ENCODE assay signal across 23 cellular contexts in genomic region chr3:142129516-142130171, GRCh38. TPM values are rescaled to one million over a fixed set of nuclear protein-coding genes. Genes with fewer than 3 reads are reported as not detected.
A peak's percentile ranks its signal among the peaks of the same experiment; 100 is the strongest.
DNase-seq lines count a peak whose midpoint lies in the region; ATAC-seq and TF ChIP-seq lines count a peak whose summit lies in the region.
"Had no signal": no experiment of that assay in that cellular context is flagged by ENCODE, and none has a peak within 500 bp of the region (broad histone marks: within the 10 kb centered on the region; RNA-seq: fewer than 3 reads in every experiment).

No MANE protein-coding gene starts in this region.

- H3K9me3 ChIP-seq in cardiac muscle cell (ENCODE audit: low read depth) (no peaks in the 10 kb centered on the region), right atrium auricular region (no peaks in the 10 kb centered on the region)
- H3K9me3 ChIP-seq: MG63 had no signal

- no peak overlapping the region for H3K27ac ChIP-seq in cardiac muscle cell
- H3K27ac ChIP-seq in right atrium auricular region: no peak overlapping the region
- H3K27ac ChIP-seq: hepatocyte had no signal

- H3K36me3 ChIP-seq in cardiac muscle cell (no peaks in the 10 kb centered on the region), right atrium auricular region (no peaks in the 10 kb centered on the region), kidney epithelial cell (ENCODE audit: control insufficient read depth, insufficient read depth, low read length) (no peaks in the 10 kb centered on the region)
- H3K36me3 ChIP-seq: MG63 had no signal

- H3K36me3 Mint-ChIP-seq in stimulated activated memory B cell treated with anti-CD40 and anti-IgM and Interleukin-4, amounts not matched to agents 10 μg/mL and 1 μg/mL and 100 μg/mL, for 72 hours: peaks cover 23% of the 10 kb centered on the region
- H3K36me3 Mint-ChIP-seq: CD4-positive, alpha-beta memory T cell had no signal

- DNase-seq in cardiac muscle cell (ENCODE audit: low read depth in 1 of 2, low spot score in 1 of 2) (no peak), right atrium auricular region (ENCODE audit: low spot score) (no peak), cardiac fibroblast (ENCODE audit: low read depth in 2 of 2) (no peak), kidney epithelial cell (ENCODE audit: low read depth) (no peak), NOMO-1 treated with dmso at 0.1 percent for 144 hours (lab: John Stamatoyannopoulos, UW; ENCODE audit: unreplicated experiment) (no peak)
- DNase-seq: activated CD8-positive, alpha-beta memory T cell treated with anti-CD3 and anti-CD28 coated beads, Interleukin-2, amount 10 ng/mL, durations not matched to agents 7 days and 5 days; activated naive CD8-positive, alpha-beta T cell treated with anti-CD3 and anti-CD28 coated beads, Interleukin-2, amount 50 U/mL, for 24 hours; caudate nucleus; CD4-positive, alpha-beta memory T cell; effector CD4-positive, alpha-beta T cell; HCEC 1CT; islet precursor cell; MG63; NCI-H187; NCI-H226; small intestine; stimulated activated CD4-positive, alpha-beta T cell treated with anti-CD3 and anti-CD28 coated beads, Interleukin-4, amount 100 ng/mL, for 24 hours had no signal

- H3K9me3 Mint-ChIP-seq in stimulated activated memory B cell treated with anti-CD40 and anti-IgM and Interleukin-4, amounts not matched to agents 10 μg/mL and 1 μg/mL and 100 μg/mL, for 72 hours: peaks cover 2% of the 10 kb centered on the region
- H3K9me3 Mint-ChIP-seq: activated naive CD8-positive, alpha-beta T cell treated with anti-CD3 and anti-CD28 coated beads, Interleukin-2, amount 50 U/mL, for 24 hours; activated T-helper 2 cell treated with anti-CD3 and anti-CD28 coated beads, Interferon-gamma antibody, Interleukin-2, Interleukin-4, amounts not matched to agents 10 μg/mL and 5 μg/mL and 100 μg/mL, durations not matched to agents 14 hours and 24 hours and 36 hours; CD4-positive, alpha-beta memory T cell; IgD-negative memory B cell had no signal

- H3K4me1 ChIP-seq in cardiac muscle cell (ENCODE audit: low read depth) (no peaks in the 10 kb centered on the region), right atrium auricular region (no peaks in the 10 kb centered on the region)

- H3K27me3 Mint-ChIP-seq in stimulated activated memory B cell treated with anti-CD40 and anti-IgM and Interleukin-4, amounts not matched to agents 10 μg/mL and 1 μg/mL and 100 μg/mL, for 72 hours: no peaks in the 10 kb centered on the region
- H3K27me3 Mint-ChIP-seq: activated CD8-positive, alpha-beta memory T cell treated with anti-CD3 and anti-CD28 coated beads, Interleukin-2, amount 10 ng/mL, durations not matched to agents 7 days and 5 days; activated naive CD8-positive, alpha-beta T cell treated with anti-CD3 and anti-CD28 coated beads, Interleukin-2, amount 50 U/mL, for 24 hours; CD4-positive, alpha-beta memory T cell; IgD-negative memory B cell had no signal

- TF ChIP-seq CTCF in cardiac muscle cell (IDR thresholded peaks at IDR 0.05; ENCODE audit: low read depth, low read length) (peak; percentile 26), right atrium auricular region (IDR thresholded peaks at IDR 0.05) (no peak), cardiac fibroblast (IDR thresholded peaks at IDR 0.05; ENCODE audit: low read depth, low read length) (peak; percentile 21), kidney epithelial cell (IDR thresholded peaks at IDR 0.05; ENCODE audit: insufficient read depth, low read length, poor library complexity, severe bottlenecking) (peak; percentile 18)

- H3K27me3 ChIP-seq in cardiac muscle cell (no peaks in the 10 kb centered on the region), right atrium auricular region (no peaks in the 10 kb centered on the region), kidney epithelial cell (ENCODE audit: control insufficient read depth, insufficient read depth, low read length) (no peaks in the 10 kb centered on the region)
- H3K27me3 ChIP-seq: hepatocyte, MG63 had no signal

- no peak overlapping the region for H3K4me3 ChIP-seq in cardiac muscle cell
- H3K4me3 ChIP-seq in right atrium auricular region: no peak overlapping the region
- H3K4me3 ChIP-seq in cardiac fibroblast (replicated peaks in 1 of 2; ENCODE audit: low read depth in 2 of 2, low read length in 2 of 2): no peak overlapping the region
- no peak overlapping the region for H3K4me3 ChIP-seq in kidney epithelial cell (ENCODE audit: low read depth, low read length)
- H3K4me3 ChIP-seq: hepatocyte, MG63 had no signal

- peak overlapping the region; percentile 31 for H3K27ac Mint-ChIP-seq in stimulated activated memory B cell treated with anti-CD40 and anti-IgM and Interleukin-4, amounts not matched to agents 10 μg/mL and 1 μg/mL and 100 μg/mL, for 72 hours
- H3K27ac Mint-ChIP-seq: activated CD8-positive, alpha-beta memory T cell treated with anti-CD3 and anti-CD28 coated beads, Interleukin-2, amount 10 ng/mL, durations not matched to agents 7 days and 5 days; activated naive CD8-positive, alpha-beta T cell treated with anti-CD3 and anti-CD28 coated beads, Interleukin-2, amount 50 U/mL, for 24 hours; activated T-helper 2 cell treated with anti-CD3 and anti-CD28 coated beads, Interferon-gamma antibody, Interleukin-2, Interleukin-4, amounts not matched to agents 10 μg/mL and 5 μg/mL and 100 μg/mL, durations not matched to agents 14 hours and 24 hours and 36 hours; IgD-negative memory B cell had no signal

- ATAC-seq in stimulated activated memory B cell treated with anti-CD40 and anti-IgM and Interleukin-4, amounts not matched to agents 10 μg/mL and 1 μg/mL and 100 μg/mL, for 72 hours: no peak
- no peak for ATAC-seq in GM19455 (IDR thresholded peaks at IDR 0.05; ENCODE audit: unreplicated experiment)
- no peak for ATAC-seq in HG03135 (IDR thresholded peaks at IDR 0.05; ENCODE audit: unreplicated experiment)
- ATAC-seq: activated CD8-positive, alpha-beta memory T cell treated with anti-CD3 and anti-CD28 coated beads, Interleukin-2, amount 10 ng/mL, durations not matched to agents 7 days and 5 days; activated naive CD8-positive, alpha-beta T cell treated with anti-CD3 and anti-CD28 coated beads, Interleukin-2, amount 50 U/mL, for 24 hours had no signal

- H3K4me1 Mint-ChIP-seq in stimulated activated memory B cell treated with anti-CD40 and anti-IgM and Interleukin-4, amounts not matched to agents 10 μg/mL and 1 μg/mL and 100 μg/mL, for 72 hours: peaks cover 7% of the 10 kb centered on the region

- H3K4me3 Mint-ChIP-seq in stimulated activated memory B cell treated with anti-CD40 and anti-IgM and Interleukin-4, amounts not matched to agents 10 μg/mL and 1 μg/mL and 100 μg/mL, for 72 hours: no peak overlapping the region
- H3K4me3 Mint-ChIP-seq: activated CD8-positive, alpha-beta memory T cell treated with anti-CD3 and anti-CD28 coated beads, Interleukin-2, amount 10 ng/mL, durations not matched to agents 7 days and 5 days; activated naive CD8-positive, alpha-beta T cell treated with anti-CD3 and anti-CD28 coated beads, Interleukin-2, amount 50 U/mL, for 24 hours; CD4-positive, alpha-beta memory T cell; IgD-negative memory B cell had no signal

RNA-seq across cellular contexts. Expression of gene TFDP2, which starts 19.7 kb away (rescaled TPM):
- total RNA-seq in cardiac muscle cell (60.8 and 66.2 TPM in 2 replicates), right atrium auricular region (10 to 100 TPM; 30.2 to 59.3 TPM), kidney epithelial cell (48.0 and 121 TPM in 2 replicates)
- 95.2 and 136 TPM in 2 replicates for polyA plus RNA-seq in cardiac muscle cell

Comparison
In these comparisons a context has a peak if more than half of its experiments do, and no peak if none do; other contexts are left out.
1. CTCF ChIP-seq: peak in cardiac muscle cell (single experiment), cardiac fibroblast (single experiment) and kidney epithelial cell (single experiment); none in right atrium auricular region (0 of 2).